In the genomic region with DNA sequence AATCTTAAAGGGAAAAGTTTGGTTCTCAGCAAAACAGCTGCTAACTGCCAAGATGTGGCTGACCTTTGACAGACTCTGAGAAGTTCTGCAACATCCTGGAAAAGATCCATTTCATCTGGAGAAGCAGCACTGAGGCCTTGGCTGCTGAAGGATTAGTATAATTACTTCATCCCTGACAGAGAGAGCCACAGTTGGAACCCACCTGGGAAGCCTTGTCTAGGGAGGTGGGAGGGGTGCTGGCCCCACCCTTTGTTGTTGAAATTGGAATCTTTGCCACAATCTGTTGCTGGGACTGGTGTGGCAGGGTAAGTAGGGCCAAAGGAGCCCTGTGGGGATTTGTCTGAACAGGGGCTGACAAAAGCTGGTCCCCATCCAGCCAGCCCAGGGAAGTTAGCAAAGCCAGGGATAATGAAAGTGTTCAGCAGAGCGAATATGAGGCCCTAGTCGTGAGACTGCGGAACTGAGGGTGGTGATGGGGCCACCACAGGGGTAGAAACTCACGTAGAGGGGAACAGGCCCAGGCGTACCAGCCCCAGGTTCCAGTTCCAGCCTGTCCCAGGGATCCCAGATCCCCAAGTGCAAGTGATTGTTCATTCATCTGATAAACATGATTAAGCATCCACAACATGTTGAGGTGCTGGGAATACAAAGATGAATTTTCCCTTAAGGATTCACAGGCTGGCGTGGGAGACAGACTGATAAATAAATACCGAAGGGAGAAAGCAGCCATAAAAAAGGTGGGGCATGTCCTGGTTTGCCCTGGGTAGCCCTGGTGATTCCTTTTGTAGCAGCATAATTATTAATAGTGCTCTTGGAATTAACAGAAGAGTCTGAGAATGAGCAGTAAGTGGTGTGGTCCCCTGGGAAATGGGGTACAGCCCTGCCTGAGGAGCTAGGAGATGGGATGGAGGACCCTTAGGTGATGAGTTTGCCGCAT, we compare ENCODE assay signal across 1 cellular context.
TF ChIP-seq lines count a peak whose summit lies in the region.

No MANE protein-coding gene starts in this region.

TF ChIP-seq in GM23338, 12 proteins besides CTCF, POLR2A, EP300 and RAD21 (continued from another document):
- TF ChIP-seq EZH2phosphoT487 (IDR thresholded peaks at IDR 0.05; ENCODE audit: unreplicated experiment) (no peak), CREB1 (CRISPR knock-in tag; IDR thresholded peaks at IDR 0.05; ENCODE audit: low read depth) (no peak), STAT1 (IDR thresholded peaks at IDR 0.05; ENCODE audit: unreplicated experiment) (no peak)
- TF ChIP-seq, protein P1, sequence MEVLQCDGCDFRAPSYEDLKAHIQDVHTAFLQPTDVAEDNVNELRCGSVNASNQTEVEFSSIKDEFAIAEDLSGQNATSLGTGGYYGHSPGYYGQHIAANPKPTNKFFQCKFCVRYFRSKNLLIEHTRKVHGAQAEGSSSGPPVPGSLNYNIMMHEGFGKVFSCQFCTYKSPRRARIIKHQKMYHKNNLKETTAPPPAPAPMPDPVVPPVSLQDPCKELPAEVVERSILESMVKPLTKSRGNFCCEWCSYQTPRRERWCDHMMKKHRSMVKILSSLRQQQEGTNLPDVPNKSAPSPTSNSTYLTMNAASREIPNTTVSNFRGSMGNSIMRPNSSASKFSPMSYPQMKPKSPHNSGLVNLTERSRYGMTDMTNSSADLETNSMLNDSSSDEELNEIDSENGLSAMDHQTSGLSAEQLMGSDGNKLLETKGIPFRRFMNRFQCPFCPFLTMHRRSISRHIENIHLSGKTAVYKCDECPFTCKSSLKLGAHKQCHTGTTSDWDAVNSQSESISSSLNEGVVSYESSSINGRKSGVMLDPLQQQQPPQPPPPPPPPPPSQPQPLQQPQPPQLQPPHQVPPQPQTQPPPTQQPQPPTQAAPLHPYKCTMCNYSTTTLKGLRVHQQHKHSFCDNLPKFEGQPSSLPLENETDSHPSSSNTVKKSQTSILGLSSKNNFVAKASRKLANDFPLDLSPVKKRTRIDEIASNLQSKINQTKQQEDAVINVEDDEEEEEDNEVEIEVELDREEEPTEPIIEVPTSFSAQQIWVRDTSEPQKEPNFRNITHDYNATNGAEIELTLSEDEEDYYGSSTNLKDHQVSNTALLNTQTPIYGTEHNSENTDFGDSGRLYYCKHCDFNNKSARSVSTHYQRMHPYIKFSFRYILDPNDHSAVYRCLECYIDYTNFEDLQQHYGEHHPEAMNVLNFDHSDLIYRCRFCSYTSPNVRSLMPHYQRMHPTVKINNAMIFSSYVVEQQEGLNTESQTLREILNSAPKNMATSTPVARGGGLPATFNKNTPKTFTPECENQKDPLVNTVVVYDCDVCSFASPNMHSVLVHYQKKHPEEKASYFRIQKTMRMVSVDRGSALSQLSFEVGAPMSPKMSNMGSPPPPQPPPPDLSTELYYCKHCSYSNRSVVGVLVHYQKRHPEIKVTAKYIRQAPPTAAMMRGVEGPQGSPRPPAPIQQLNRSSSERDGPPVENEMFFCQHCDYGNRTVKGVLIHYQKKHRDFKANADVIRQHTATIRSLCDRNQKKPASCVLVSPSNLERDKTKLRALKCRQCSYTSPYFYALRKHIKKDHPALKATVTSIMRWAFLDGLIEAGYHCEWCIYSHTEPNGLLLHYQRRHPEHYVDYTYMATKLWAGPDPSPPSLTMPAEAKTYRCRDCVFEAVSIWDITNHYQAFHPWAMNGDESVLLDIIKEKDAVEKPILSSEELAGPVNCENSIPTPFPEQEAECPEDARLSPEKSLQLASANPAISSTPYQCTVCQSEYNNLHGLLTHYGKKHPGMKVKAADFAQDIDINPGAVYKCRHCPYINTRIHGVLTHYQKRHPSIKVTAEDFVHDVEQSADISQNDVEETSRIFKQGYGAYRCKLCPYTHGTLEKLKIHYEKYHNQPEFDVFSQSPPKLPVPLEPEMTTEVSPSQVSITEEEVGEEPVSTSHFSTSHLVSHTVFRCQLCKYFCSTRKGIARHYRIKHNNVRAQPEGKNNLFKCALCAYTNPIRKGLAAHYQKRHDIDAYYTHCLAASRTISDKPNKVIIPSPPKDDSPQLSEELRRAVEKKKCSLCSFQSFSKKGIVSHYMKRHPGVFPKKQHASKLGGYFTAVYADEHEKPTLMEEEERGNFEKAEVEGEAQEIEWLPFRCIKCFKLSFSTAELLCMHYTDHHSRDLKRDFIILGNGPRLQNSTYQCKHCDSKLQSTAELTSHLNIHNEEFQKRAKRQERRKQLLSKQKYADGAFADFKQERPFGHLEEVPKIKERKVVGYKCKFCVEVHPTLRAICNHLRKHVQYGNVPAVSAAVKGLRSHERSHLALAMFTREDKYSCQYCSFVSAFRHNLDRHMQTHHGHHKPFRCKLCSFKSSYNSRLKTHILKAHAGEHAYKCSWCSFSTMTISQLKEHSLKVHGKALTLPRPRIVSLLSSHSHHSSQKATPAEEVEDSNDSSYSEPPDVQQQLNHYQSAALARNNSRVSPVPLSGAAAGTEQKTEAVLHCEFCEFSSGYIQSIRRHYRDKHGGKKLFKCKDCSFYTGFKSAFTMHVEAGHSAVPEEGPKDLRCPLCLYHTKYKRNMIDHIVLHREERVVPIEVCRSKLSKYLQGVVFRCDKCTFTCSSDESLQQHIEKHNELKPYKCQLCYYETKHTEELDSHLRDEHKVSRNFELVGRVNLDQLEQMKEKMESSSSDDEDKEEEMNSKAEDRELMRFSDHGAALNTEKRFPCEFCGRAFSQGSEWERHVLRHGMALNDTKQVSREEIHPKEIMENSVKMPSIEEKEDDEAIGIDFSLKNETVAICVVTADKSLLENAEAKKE (CRISPR knock-in tag; IDR thresholded peaks at IDR 0.05): no peak
- TF ChIP-seq, protein P2, sequence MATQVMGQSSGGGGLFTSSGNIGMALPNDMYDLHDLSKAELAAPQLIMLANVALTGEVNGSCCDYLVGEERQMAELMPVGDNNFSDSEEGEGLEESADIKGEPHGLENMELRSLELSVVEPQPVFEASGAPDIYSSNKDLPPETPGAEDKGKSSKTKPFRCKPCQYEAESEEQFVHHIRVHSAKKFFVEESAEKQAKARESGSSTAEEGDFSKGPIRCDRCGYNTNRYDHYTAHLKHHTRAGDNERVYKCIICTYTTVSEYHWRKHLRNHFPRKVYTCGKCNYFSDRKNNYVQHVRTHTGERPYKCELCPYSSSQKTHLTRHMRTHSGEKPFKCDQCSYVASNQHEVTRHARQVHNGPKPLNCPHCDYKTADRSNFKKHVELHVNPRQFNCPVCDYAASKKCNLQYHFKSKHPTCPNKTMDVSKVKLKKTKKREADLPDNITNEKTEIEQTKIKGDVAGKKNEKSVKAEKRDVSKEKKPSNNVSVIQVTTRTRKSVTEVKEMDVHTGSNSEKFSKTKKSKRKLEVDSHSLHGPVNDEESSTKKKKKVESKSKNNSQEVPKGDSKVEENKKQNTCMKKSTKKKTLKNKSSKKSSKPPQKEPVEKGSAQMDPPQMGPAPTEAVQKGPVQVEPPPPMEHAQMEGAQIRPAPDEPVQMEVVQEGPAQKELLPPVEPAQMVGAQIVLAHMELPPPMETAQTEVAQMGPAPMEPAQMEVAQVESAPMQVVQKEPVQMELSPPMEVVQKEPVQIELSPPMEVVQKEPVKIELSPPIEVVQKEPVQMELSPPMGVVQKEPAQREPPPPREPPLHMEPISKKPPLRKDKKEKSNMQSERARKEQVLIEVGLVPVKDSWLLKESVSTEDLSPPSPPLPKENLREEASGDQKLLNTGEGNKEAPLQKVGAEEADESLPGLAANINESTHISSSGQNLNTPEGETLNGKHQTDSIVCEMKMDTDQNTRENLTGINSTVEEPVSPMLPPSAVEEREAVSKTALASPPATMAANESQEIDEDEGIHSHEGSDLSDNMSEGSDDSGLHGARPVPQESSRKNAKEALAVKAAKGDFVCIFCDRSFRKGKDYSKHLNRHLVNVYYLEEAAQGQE (IDR thresholded peaks at IDR 0.05; ENCODE audit: unreplicated experiment): no peak
TF ChIP-seq in GM23338: peak in this region for 0.
